ENCODE assay signal across 12 cellular contexts in the genomic region with DNA sequence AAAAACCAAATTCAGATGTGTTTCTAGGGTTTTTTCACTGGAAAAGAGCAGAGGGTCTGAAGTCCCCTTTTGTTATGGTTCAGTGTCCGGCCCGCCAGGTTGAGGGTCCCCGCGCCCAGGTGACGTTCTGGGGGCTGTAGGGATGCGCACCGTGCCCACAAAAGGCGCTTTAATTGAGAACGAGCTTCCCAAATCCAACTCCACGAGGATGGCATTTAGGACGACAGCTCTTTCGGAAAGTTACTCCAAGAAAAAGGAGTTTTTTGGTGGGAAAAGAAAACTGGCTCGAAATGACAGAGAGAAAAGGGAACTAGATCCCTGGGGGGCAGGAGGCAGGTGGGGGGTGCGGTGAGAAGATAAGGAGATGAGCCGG. TPM values are rescaled to one million over a fixed set of nuclear protein-coding genes. Genes with fewer than 3 reads are reported as not detected.
DNase-seq lines count a peak whose midpoint lies in the region; ATAC-seq and TF ChIP-seq lines count a peak whose summit lies in the region.
"Had no signal": no experiment of that assay in that cellular context is flagged by ENCODE, and none has a peak within 500 bp of the region (broad histone marks: within the 10 kb centered on the region; RNA-seq: fewer than 3 reads in every experiment).

No MANE protein-coding gene starts in this region.

- ATAC-seq in GM21526 (IDR thresholded peaks at IDR 0.05; ENCODE audit: low FRiP score, unreplicated experiment), result no peak
- ATAC-seq: naive thymus-derived CD8-positive, alpha-beta T cell; T-cell had no signal

- in situ Hi-C loops in mammary epithelial cell (cut with MboI; ENCODE audit: low sequenced_read_pairs in 2 of 2), result loop anchor here in 1 of 2 donors (10.0 kb wide), 1 partner anchor 111 kb away; no protein-coding TSS in a partner anchor

- no peak overlapping the region for H2BK120ac ChIP-seq in H9 (ENCODE audit: low read depth, low read length, poor library complexity, severe bottlenecking)

- H3K4me3 Mint-ChIP-seq in H9, result peak overlapping the region in 1 of 2 experiments; percentile 41; a peak in 2 of 5 replicates

- H3K27me3 Mint-ChIP-seq in H9 (ENCODE audit: low read depth), result peaks cover 100% of the 10 kb centered on the region

- H3K56ac ChIP-seq in H9 (ENCODE audit: insufficient read length, low read depth, low read length), result no peak overlapping the region

- dilution Hi-C loops in mammary epithelial cell (cut with HindIII; ENCODE audit: low sequenced_read_pairs), result no loop called here

- H3F3A ChIP-seq in smooth muscle cell (ENCODE audit: low read depth), result peaks cover 18% of the 10 kb centered on the region

- no CpG with 5 or more reads among the region's 15 CpGs for WGBS in H9 (ENCODE audit: extremely low coverage, insufficient read length, low lambda C conversion rate)
- WGBS in mammary epithelial cell (ENCODE audit: low coverage, missing lambda C conversion rate), result 18% methylated on average over 15 of the region's 15 CpGs
- 6% methylated on average over 15 of the region's 15 CpGs for WGBS in smooth muscle cell (ENCODE audit: low lambda C conversion rate)

- H3K9me3 ChIP-seq in H9 (ENCODE audit: control insufficient read depth, low read depth, low read length) (no peaks in the 10 kb centered on the region), mammary epithelial cell (replicated peaks; ENCODE audit: insufficient read depth, low read length) (no peaks in the 10 kb centered on the region), smooth muscle cell (replicated peaks; ENCODE audit: low read depth) (no peaks in the 10 kb centered on the region)

- H3K4me2 ChIP-seq in H9 (ENCODE audit: insufficient read depth, insufficient read length, low read length) (peak overlapping the region; percentile 37), mammary epithelial cell (ENCODE audit: insufficient read depth, low read depth, low read length) (peak overlapping the region; percentile 81), smooth muscle cell (peak overlapping the region; percentile 86)

- H3K79me1 ChIP-seq in H9 (ENCODE audit: insufficient read depth, low read depth, low read length, poor library complexity, severe bottlenecking), result no peaks in the 10 kb centered on the region

- H3K27ac Mint-ChIP-seq in H9, result no peak overlapping the region
- H3K27ac Mint-ChIP-seq: T-cell had no signal

- H2BK15ac ChIP-seq in H9 (ENCODE audit: low read depth, low read length), result no peak overlapping the region

- H4K20me1 ChIP-seq in H9 (ENCODE audit: control insufficient read depth, insufficient read depth, insufficient read length) (peaks cover 2% of the 10 kb centered on the region), mammary epithelial cell (ENCODE audit: insufficient read depth, low read length) (no peaks in the 10 kb centered on the region), smooth muscle cell (ENCODE audit: low read depth) (no peaks in the 10 kb centered on the region)

- no peak overlapping the region for H2BK20ac ChIP-seq in H9 (ENCODE audit: low read depth, low read length, poor library complexity, severe bottlenecking)

- H3K27ac ChIP-seq in H9 (ENCODE audit: insufficient read length, low read depth, low read length) (no peak overlapping the region), mammary epithelial cell (ENCODE audit: insufficient read depth, low read depth, low read length) (no peak overlapping the region), layer of hippocampus (ENCODE audit: low read depth, low read length) (peak overlapping the region; percentile 69), smooth muscle cell (ENCODE audit: low read depth) (no peak overlapping the region)

- peaks cover 0 to 4% of the 10 kb centered on the region in 2 experiments; a peak in 1 of 5 replicates for H3K9me3 Mint-ChIP-seq in H9
- H3K9me3 Mint-ChIP-seq: naive thymus-derived CD8-positive, alpha-beta T cell; T-cell had no signal

- no peak overlapping the region for H3T11ph ChIP-seq in H9 (ENCODE audit: low read length)

- no peak overlapping the region for H4K8ac ChIP-seq in H9 (replicated peaks; ENCODE audit: insufficient read length, low read depth, low read length)

- H3K27me3 ChIP-seq in H9 (ENCODE audit: insufficient read depth, low read length) (peaks cover 75% of the 10 kb centered on the region), mammary epithelial cell (ENCODE audit: insufficient read depth, low read length) (no peaks in the 10 kb centered on the region), layer of hippocampus (ENCODE audit: control insufficient read depth, insufficient read depth, low read length) (peaks cover 32% of the 10 kb centered on the region), smooth muscle cell (ENCODE audit: low read depth) (peaks cover 75% of the 10 kb centered on the region)

- H3K4me3 ChIP-seq in mammary epithelial cell (replicated peaks in 1 of 3; ENCODE audit: insufficient read depth in 1 of 3, low read depth in 2 of 3, low read length in 3 of 3) (peak overlapping the region in 2 of 3 experiments; percentile 16 to 25), smooth muscle cell (peak overlapping the region; percentile 36)

- H3K14ac ChIP-seq in H9 (ENCODE audit: insufficient read depth, low read length), result no peak overlapping the region

- no peak overlapping the region for H3K23ac ChIP-seq in H9 (ENCODE audit: insufficient read length, low read depth, low read length)

- intact Hi-C loops in mammary epithelial cell (cut with micrococcal nuclease), result loop anchor here (1.0 kb wide), 1 partner anchor 112 kb away; no protein-coding TSS in a partner anchor

- H4K5ac ChIP-seq in H9 (ENCODE audit: insufficient read length, low read depth, low read length), result no peak overlapping the region

- BruUV-seq in mammary epithelial cell (replicated peaks; lab: Mats Ljungman, UMichigan), result no TSS peak

- no peaks in the 10 kb centered on the region for H3K79me2 ChIP-seq in H9 (ENCODE audit: insufficient read depth, low read length)
- H3K79me2 ChIP-seq in mammary epithelial cell (ENCODE audit: insufficient read depth, low read length), result peaks cover 4% of the 10 kb centered on the region
- peaks cover 8% of the 10 kb centered on the region for H3K79me2 ChIP-seq in smooth muscle cell (ENCODE audit: low read depth)

- H3K9ac ChIP-seq in H9 (ENCODE audit: extremely low read depth, insufficient read length, low read length) (no peak overlapping the region), mammary epithelial cell (ENCODE audit: insufficient read depth, low read length) (no peak overlapping the region), smooth muscle cell (ENCODE audit: low read depth) (no peak overlapping the region)

- peaks cover 55 to 74% of the 10 kb centered on the region in 2 experiments for H3K4me1 Mint-ChIP-seq in H9

- H2BK12ac ChIP-seq in H9 (ENCODE audit: insufficient read length, low read depth, low read length), result no peak overlapping the region

- peaks cover 13% of the 10 kb centered on the region for H3K23me2 ChIP-seq in H9 (ENCODE audit: insufficient read length, low read depth, low read length, poor library complexity, severe bottlenecking)

- H4K91ac ChIP-seq in H9 (ENCODE audit: insufficient read length, low read depth, low read length), result no peak overlapping the region

- no peak for DNase-seq in H9
- DNase-seq in mammary epithelial cell, result no peak
- DNase-seq in smooth muscle cell (lab: John Stamatoyannopoulos, UW; ENCODE audit: unreplicated experiment), result no peak
- no peak for DNase-seq in hepatic stellate cell (ENCODE audit: low spot score)
- no peak for DNase-seq in NOMO-1 treated with DMSO at 0.1 percent for 48 hours (lab: John Stamatoyannopoulos, UW; ENCODE audit: unreplicated experiment)
- no peak for DNase-seq in NOMO-1 treated with dmso at 0.1 percent for 144 hours (lab: John Stamatoyannopoulos, UW; ENCODE audit: unreplicated experiment)
- DNase-seq: DMS 273 treated with DMSO at 0.1 percent for 48 hours; Kasumi-1; naive thymus-derived CD8-positive, alpha-beta T cell; T-cell had no signal

- no peaks in the 10 kb centered on the region; a peak in 1 of 7 replicates for H3K36me3 Mint-ChIP-seq in H9 (ENCODE audit: insufficient read depth in 1 of 3, low read depth in 3 of 3)
- H3K36me3 Mint-ChIP-seq: naive thymus-derived CD8-positive, alpha-beta T cell; T-cell had no signal

- H2AFZ ChIP-seq in H9 (ENCODE audit: low read length) (no peak overlapping the region), mammary epithelial cell (ENCODE audit: low read depth, low read length) (peak overlapping the region; percentile 70), smooth muscle cell (ENCODE audit: low read depth) (no peak overlapping the region)

- H3K4ac ChIP-seq in H9 (ENCODE audit: low read depth, low read length), result no peak overlapping the region

- no peak overlapping the region for H3K18ac ChIP-seq in H9 (ENCODE audit: insufficient read length, low read depth, low read length)

- no peak for TF ChIP-seq CTCF in H9 (conservative IDR thresholded peaks at IDR 0.05)
- no peak for TF ChIP-seq CTCF in mammary epithelial cell (conservative IDR thresholded peaks at IDR 0.05 in 1 of 2, IDR thresholded peaks at IDR 0.05 in 1 of 2; ENCODE audit: extremely low read depth in 1 of 2, insufficient read depth in 1 of 2, low read depth in 1 of 2, low read length in 2 of 2)
- no peak for TF ChIP-seq CTCF in smooth muscle cell (IDR thresholded peaks at IDR 0.05; ENCODE audit: borderline replicate concordance, insufficient read depth, poor library complexity, severe bottlenecking)

- H2BK5ac ChIP-seq in H9 (ENCODE audit: insufficient read length, low read length), result no peak overlapping the region

- H3K36me3 ChIP-seq in mammary epithelial cell (ENCODE audit: insufficient read depth, low read length) (no peaks in the 10 kb centered on the region), smooth muscle cell (ENCODE audit: low read depth) (no peaks in the 10 kb centered on the region)

- no peak overlapping the region for H2AK5ac ChIP-seq in H9 (ENCODE audit: insufficient read length, low read length)

- CTCF ChIA-PET in mammary epithelial cell (lab: Charles Lee; ENCODE audit: low non-redundant PET), result no interaction called here

- H3K4me1 ChIP-seq in H9 (ENCODE audit: insufficient read depth, low read length) (peaks cover 2% of the 10 kb centered on the region; the same call in 1 of the 2 replicates), mammary epithelial cell (ENCODE audit: insufficient read depth, low read length) (peaks cover 43% of the 10 kb centered on the region), smooth muscle cell (ENCODE audit: low read depth) (peaks cover 62% of the 10 kb centered on the region)

RNA-seq across cellular contexts. Expression of a gene that starts 15.9 kb away (rescaled TPM):
- 1.1 and 1.5 TPM in 2 replicates for total RNA-seq in H9 (2021)
- total RNA-seq in mammary epithelial cell, result 10 to 100 TPM in 1 of 2 donors, 1 to 10 TPM in 1; 6.7 to 11.3 TPM
- polyA plus RNA-seq in mammary epithelial cell, result 1.5 TPM
- polyA minus RNA-seq in mammary epithelial cell, result 11.4 TPM
- total RNA-seq in smooth muscle cell, result 6.5 and 9.8 TPM in 2 replicates
- 3.1 and 5.0 TPM in 2 replicates for polyA plus RNA-seq in smooth muscle cell
